11 cellular contexts compared by ENCODE assay signal in the genomic region with DNA sequence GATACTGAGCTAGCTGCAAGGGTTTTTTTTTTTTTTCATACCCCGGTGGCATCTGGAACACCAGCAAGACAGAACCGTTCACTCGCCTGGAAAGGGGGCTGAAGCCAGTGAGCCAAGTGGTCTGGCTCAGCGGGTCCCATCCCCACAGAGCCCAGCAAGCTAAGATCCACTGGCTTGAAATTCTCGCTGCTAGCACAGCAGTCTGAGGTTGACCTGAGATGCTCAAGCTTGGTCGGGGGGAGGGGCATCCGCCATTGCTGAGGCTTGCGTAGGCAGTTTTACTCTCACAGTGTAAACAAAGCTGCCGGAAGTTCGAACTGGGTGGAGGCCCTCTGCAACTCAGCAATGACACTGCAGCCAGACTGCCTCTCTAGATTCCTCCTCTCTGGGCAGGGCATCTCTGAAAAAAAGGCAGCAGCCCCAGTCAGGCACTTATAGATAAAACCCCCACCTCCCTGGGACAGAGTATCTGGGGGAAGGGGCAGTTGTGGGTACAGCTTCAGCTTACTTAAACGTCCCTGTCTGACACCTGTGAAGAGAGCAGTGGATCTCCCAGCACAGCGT. TPM values are rescaled to one million over a fixed set of nuclear protein-coding genes. Genes with fewer than 3 reads are reported as not detected.
DNase-seq lines count a peak whose midpoint lies in the region; ATAC-seq and TF ChIP-seq lines count a peak whose summit lies in the region.
"Had no signal": no experiment of that assay in that cellular context is flagged by ENCODE, and none has a peak within 500 bp of the region (broad histone marks: within the 10 kb centered on the region; RNA-seq: fewer than 3 reads in every experiment).

No MANE protein-coding gene starts in this region.

- no peaks in the 10 kb centered on the region for H3K27me3 ChIP-seq in GM23248 (replicated peaks; ENCODE audit: insufficient read depth)
- H3K27me3 ChIP-seq: dorsolateral prefrontal cortex had no signal

- no peak for TF ChIP-seq CTCF in fibroblast of the aortic adventitia (IDR thresholded peaks at IDR 0.05; ENCODE audit: insufficient read depth, low read length)

- ATAC-seq in activated naive CD8-positive, alpha-beta T cell treated with anti-CD3 and anti-CD28 coated beads, Interleukin-2, amount 50 U/mL, for 24 hours, result no peak
- no peak for ATAC-seq in GM21786 (IDR thresholded peaks at IDR 0.05; ENCODE audit: unreplicated experiment)

- H3K27me3 Mint-ChIP-seq in activated naive CD8-positive, alpha-beta T cell treated with anti-CD3 and anti-CD28 coated beads, Interleukin-2, amount 50 U/mL, for 24 hours, result no peaks in the 10 kb centered on the region
- H3K27me3 Mint-ChIP-seq: IgD-negative memory B cell had no signal

- H3K4me3 ChIP-seq in fibroblast of the aortic adventitia (ENCODE audit: low read depth, low read length) (no peak overlapping the region), GM23248 (no peak overlapping the region)
- H3K4me3 ChIP-seq: dorsolateral prefrontal cortex had no signal

- in situ Hi-C loops in GM23248 (cut with MboI), result no loop called here

- no peak overlapping the region for H2AFZ ChIP-seq in GM23248

- no peak overlapping the region for H3K27ac ChIP-seq in GM23248
- H3K27ac ChIP-seq: 22Rv1, dorsolateral prefrontal cortex had no signal

- no peak overlapping the region for H3K27ac Mint-ChIP-seq in activated naive CD8-positive, alpha-beta T cell treated with anti-CD3 and anti-CD28 coated beads, Interleukin-2, amount 50 U/mL, for 24 hours

- H3K9me3 Mint-ChIP-seq in activated naive CD8-positive, alpha-beta T cell treated with anti-CD3 and anti-CD28 coated beads, Interleukin-2, amount 50 U/mL, for 24 hours, result peaks cover 15% of the 10 kb centered on the region

- H4K20me1 ChIP-seq in GM23248 (ENCODE audit: insufficient read depth), result no peaks in the 10 kb centered on the region

- 72 to 73% methylated on average over 11 to 12 of the region's 12 CpGs for WGBS in GM23248 (ENCODE audit: low coverage in 1 of 2, low lambda C conversion rate in 2 of 2, missing lambda C conversion rate in 2 of 2), 2 experiments

- H3K9me2 ChIP-seq in GM23248 (ENCODE audit: insufficient read depth), result no peaks in the 10 kb centered on the region

- H3K4me2 ChIP-seq in GM23248 (ENCODE audit: unreplicated experiment), result no peak overlapping the region

- H3K4me1 ChIP-seq in GM23248 (ENCODE audit: insufficient read depth), result peaks cover 6% of the 10 kb centered on the region

- no peak overlapping the region for H3K4me3 Mint-ChIP-seq in activated naive CD8-positive, alpha-beta T cell treated with anti-CD3 and anti-CD28 coated beads, Interleukin-2, amount 50 U/mL, for 24 hours
- H3K4me3 Mint-ChIP-seq: IgD-negative memory B cell had no signal

- H3K36me3 Mint-ChIP-seq in activated naive CD8-positive, alpha-beta T cell treated with anti-CD3 and anti-CD28 coated beads, Interleukin-2, amount 50 U/mL, for 24 hours (ENCODE audit: low read depth), result peaks cover 1% of the 10 kb centered on the region

- H3F3A ChIP-seq in GM23248 (ENCODE audit: insufficient read depth), result peaks cover 8% of the 10 kb centered on the region; the same call in 1 of the 2 replicates

- H3K79me2 ChIP-seq in GM23248 (ENCODE audit: insufficient read depth), result no peaks in the 10 kb centered on the region

- no peaks in the 10 kb centered on the region for H3K9me3 ChIP-seq in GM23248 (ENCODE audit: low read depth)

- H3K9ac ChIP-seq in GM23248, result no peak overlapping the region

- DNase-seq in NCI-H2029 (lab: John Stamatoyannopoulos, UW) (peak; percentile 7), NCI-H2029 treated with DMSO at 0.1 percent for 48 hours (lab: John Stamatoyannopoulos, UW) (no peak), fibroblast of the aortic adventitia (ENCODE audit: low read depth) (peak; percentile 49), GM23248 (no peak)
- peak; percentile 43 for DNase-seq in activated CD4-positive, alpha-beta T cell treated with anti-CD3 and anti-CD28 coated beads for 48 hours
- peak; percentile 44 for DNase-seq in stimulated activated CD4-positive, alpha-beta T cell treated with anti-CD3 and anti-CD28 coated beads, Interleukin-4, amount 100 ng/mL, for 1 hour
- no peak for DNase-seq in activated naive CD8-positive, alpha-beta T cell treated with anti-CD3 and anti-CD28 coated beads, Interleukin-2, amount 50 U/mL, for 24 hours
- DNase-seq: dorsolateral prefrontal cortex had no signal

- H3K4me1 Mint-ChIP-seq in activated naive CD8-positive, alpha-beta T cell treated with anti-CD3 and anti-CD28 coated beads, Interleukin-2, amount 50 U/mL, for 24 hours, result peaks cover 9% of the 10 kb centered on the region

- no peaks in the 10 kb centered on the region for H3K36me3 ChIP-seq in GM23248 (ENCODE audit: low read depth)

RNA-seq across cellular contexts. Expression of a gene that starts 5.1 kb away (rescaled TPM):
- total RNA-seq in fibroblast of the aortic adventitia (ENCODE audit: low replicate concordance), result 47.0 and 111 TPM in 2 replicates
- total RNA-seq in GM23248 (2014; rRNA removed; shearing (Covaris generic)), result 39.0 and 45.1 TPM in 2 replicates
- polyA plus RNA-seq in GM23248 (2016; fragmentation: Nextera tagmentation; extraction: Ambion mirVana), result 5.1 TPM in 2 replicates

RNA-seq across cellular contexts. Expression of a gene that starts 31.0 kb away (rescaled TPM):
- total RNA-seq in fibroblast of the aortic adventitia (ENCODE audit: low replicate concordance), result 1.1 and 5.5 TPM in 2 replicates
- total RNA-seq in GM23248 (2014; rRNA removed; shearing (Covaris generic)), result 2.3 and 3.4 TPM in 2 replicates
- 3.6 and 4.6 TPM in 2 replicates for polyA plus RNA-seq in GM23248 (2016; fragmentation: Nextera tagmentation; extraction: Ambion mirVana)

Comparison
In these comparisons a context has a peak if more than half of its experiments do, and no peak if none do; other contexts are left out.
1. DNase-seq: peak in NCI-H2029 (single experiment), activated CD4-positive, alpha-beta T cell treated with anti-CD3 and anti-CD28 coated beads for 48 hours (single experiment), fibroblast of the aortic adventitia (single experiment) and stimulated activated CD4-positive, alpha-beta T cell treated with anti-CD3 and anti-CD28 coated beads, Interleukin-4, amount 100 ng/mL, for 1 hour (single experiment); none in NCI-H2029 treated with DMSO at 0.1 percent for 48 hours (single experiment), GM23248 (single experiment) and activated naive CD8-positive, alpha-beta T cell treated with anti-CD3 and anti-CD28 coated beads, Interleukin-2, amount 50 U/mL, for 24 hours (single experiment).